Comparison of ENCODE assay signal across 24 cellular contexts in genomic region chr16:4531816-4532215, GRCh38. TPM values are rescaled to one million over a fixed set of nuclear protein-coding genes. Genes with fewer than 3 reads are reported as not detected.
"Had no signal": no experiment of that assay in that cellular context is flagged by ENCODE, and none has a peak within 500 bp of the region (broad histone marks: within the 10 kb centered on the region; RNA-seq: fewer than 3 reads in every experiment).

No MANE protein-coding gene starts in this region.

- ATAC-seq: activated T-helper 17 cell treated with anti-CD3 and anti-CD28 coated beads, Interleukin-2, amount 50 U/mL, for 72 hours; left lung; natural killer cell treated with Interleukin-12 subunit alpha and Interleukin-12 subunit beta and Interleukin-15 and Interleukin-18, amount 100 ng/mL, for 72 hours; stimulated activated naive CD8-positive, alpha-beta T cell treated with anti-CD3 and anti-CD28 coated beads, Interleukin-15, Interleukin-2, amounts not matched to agents 100 U/mL and 50 U/mL, for 24 hours; upper lobe of right lung; WTC11 had no signal

- DNase-seq: activated CD8-positive, alpha-beta memory T cell treated with anti-CD3 and anti-CD28 coated beads for 24 hours; activated CD8-positive, alpha-beta memory T cell treated with anti-CD3 and anti-CD28 coated beads, Interleukin-2, amount 50 U/mL, for 4 hours; activated naive CD8-positive, alpha-beta T cell treated with anti-CD3 and anti-CD28 coated beads for 36 hours; activated T-cell treated with anti-CD3 and anti-CD28 coated beads, Interleukin-2, amount 50 U/mL, for 24 hours; cortex of kidney; heart right ventricle; kidney; left lung; mammary epithelial cell; nucleus accumbens; stimulated activated CD4-positive, alpha-beta T cell treated with anti-CD3 and anti-CD28 coated beads, Interleukin-4, amount 100 ng/mL, for 4 hours; stimulated activated naive CD8-positive, alpha-beta T cell treated with anti-CD3 and anti-CD28 coated beads, Interleukin-15, Interleukin-2, amounts not matched to agents 100 U/mL and 50 U/mL, for 24 hours; T-helper 1 cell; T1000; thyroid gland; upper lobe of right lung had no signal

- H3K27ac ChIP-seq: left lung, thyroid gland, upper lobe of right lung had no signal

- FAIRE-seq: astrocyte, bronchial epithelial cell, kidney had no signal

- H3K27ac Mint-ChIP-seq: activated naive CD8-positive, alpha-beta T cell treated with anti-CD3 and anti-CD28 coated beads for 36 hours; activated T-cell treated with anti-CD3 and anti-CD28 coated beads, Interleukin-2, amount 50 U/mL, for 24 hours; activated T-helper 17 cell treated with anti-CD3 and anti-CD28 coated beads, Interleukin-2, amount 50 U/mL, for 72 hours; mesothelial cell of epicardium; WTC11 had no signal

- H3K9me3 ChIP-seq: heart right ventricle, left lung, thyroid gland, upper lobe of right lung had no signal

- H3K27me3 ChIP-seq: heart right ventricle, left lung, thyroid gland, upper lobe of right lung had no signal

- H3K4me1 ChIP-seq: upper lobe of right lung had no signal

- H3K4me3 ChIP-seq: heart right ventricle, left lung, thyroid gland, upper lobe of right lung had no signal

- H3K4me3 Mint-ChIP-seq: activated naive CD8-positive, alpha-beta T cell treated with anti-CD3 and anti-CD28 coated beads for 36 hours; activated T-cell treated with anti-CD3 and anti-CD28 coated beads, Interleukin-2, amount 50 U/mL, for 24 hours; activated T-helper 17 cell treated with anti-CD3 and anti-CD28 coated beads, Interleukin-2, amount 50 U/mL, for 72 hours; mesothelial cell of epicardium; natural killer cell treated with Interleukin-12 subunit alpha and Interleukin-12 subunit beta and Interleukin-15 and Interleukin-18, amount 100 ng/mL, for 72 hours; WTC11 had no signal

- H3K27me3 Mint-ChIP-seq: activated naive CD8-positive, alpha-beta T cell treated with anti-CD3 and anti-CD28 coated beads for 36 hours; activated T-cell treated with anti-CD3 and anti-CD28 coated beads, Interleukin-2, amount 50 U/mL, for 24 hours; activated T-helper 17 cell treated with anti-CD3 and anti-CD28 coated beads, Interleukin-2, amount 50 U/mL, for 72 hours; natural killer cell treated with Interleukin-12 subunit alpha and Interleukin-12 subunit beta and Interleukin-15 and Interleukin-18, amount 100 ng/mL, for 72 hours had no signal

- H3K36me3 Mint-ChIP-seq: natural killer cell treated with Interleukin-12 subunit alpha and Interleukin-12 subunit beta and Interleukin-15 and Interleukin-18, amount 100 ng/mL, for 72 hours had no signal

- H3K36me3 ChIP-seq: left lung, thyroid gland, upper lobe of right lung had no signal

- H3K9me3 Mint-ChIP-seq: activated naive CD8-positive, alpha-beta T cell treated with anti-CD3 and anti-CD28 coated beads for 36 hours; activated T-cell treated with anti-CD3 and anti-CD28 coated beads, Interleukin-2, amount 50 U/mL, for 24 hours; activated T-helper 17 cell treated with anti-CD3 and anti-CD28 coated beads, Interleukin-2, amount 50 U/mL, for 72 hours; mesothelial cell of epicardium; natural killer cell treated with Interleukin-12 subunit alpha and Interleukin-12 subunit beta and Interleukin-15 and Interleukin-18, amount 100 ng/mL, for 72 hours; WTC11 had no signal

RNA-seq across cellular contexts. Expression of gene C16orf96, which starts 24.3 kb away (rescaled TPM):
- total RNA-seq: activated T-helper 17 cell treated with anti-CD3 and anti-CD28 coated beads, Interleukin-2, amount 50 U/mL, for 72 hours; bronchial epithelial cell; epithelial cell of proximal tubule; fibroblast of villous mesenchyme; natural killer cell treated with Interleukin-12 subunit alpha and Interleukin-12 subunit beta and Interleukin-15 and Interleukin-18, amount 100 ng/mL, for 72 hours had no signal
- polyA plus RNA-seq: mammary epithelial cell had no signal
